In genomic region chr17:19650826-19651225, GRCh38 we compare ENCODE assay signal across 10 cellular contexts. TPM values are rescaled to one million over a fixed set of nuclear protein-coding genes. Genes with fewer than 3 reads are reported as not detected.
A peak's percentile ranks its signal among the peaks of the same experiment; 100 is the strongest.
DNase-seq lines count a peak whose midpoint lies in the region; ATAC-seq and TF ChIP-seq lines count a peak whose summit lies in the region.
"Had no signal": no experiment of that assay in that cellular context is flagged by ENCODE, and none has a peak within 500 bp of the region (broad histone marks: within the 10 kb centered on the region; RNA-seq: fewer than 3 reads in every experiment).

No MANE protein-coding gene starts in this region.

- H3K27me3 Mint-ChIP-seq in Calu3 (ENCODE audit: unreplicated experiment), result no peaks in the 10 kb centered on the region

- H3K4me3 ChIP-seq in esophagus squamous epithelium, result peak overlapping the region; percentile 67 to 95 (median 86)

- TF ChIP-seq CTCF in Calu3 (IDR thresholded peaks at IDR 0.05; ENCODE audit: unreplicated experiment) (no peak), esophagus squamous epithelium (IDR thresholded peaks at IDR 0.05) (no peak)

- no peaks in the 10 kb centered on the region for H3K9me3 Mint-ChIP-seq in Calu3 (ENCODE audit: low read depth, unreplicated experiment)
- H3K9me3 Mint-ChIP-seq: activated naive CD8-positive, alpha-beta T cell treated with anti-CD3 and anti-CD28 coated beads, Interleukin-2, amount 10 ng/mL, durations not matched to agents 7 days and 5 days had no signal

- DNase-seq in Calu3, result no peak
- DNase-seq in RKO (ENCODE audit: low spot score), result peak; percentile 24
- DNase-seq in esophagus squamous epithelium (lab: John Stamatoyannopoulos, UW), result no peak
- peak; percentile 33 for DNase-seq in renal cortical epithelial cell (ENCODE audit: low read depth)
- DNase-seq in head of caudate nucleus, result no peak
- DNase-seq in NCI-H748 (lab: John Stamatoyannopoulos, UW; ENCODE audit: unreplicated experiment), result no peak
- DNase-seq: activated naive CD8-positive, alpha-beta T cell treated with anti-CD3 and anti-CD28 coated beads, Interleukin-2, amount 10 ng/mL, durations not matched to agents 7 days and 5 days; NCI-H2081 treated with DMSO at 0.1 percent for 48 hours had no signal

- H3K4me3 Mint-ChIP-seq in Calu3 (ENCODE audit: low read depth, unreplicated experiment), result peak overlapping the region; percentile 75
- H3K4me3 Mint-ChIP-seq: activated naive CD8-positive, alpha-beta T cell treated with anti-CD3 and anti-CD28 coated beads, Interleukin-2, amount 10 ng/mL, durations not matched to agents 7 days and 5 days had no signal

- H3K9me3 ChIP-seq in esophagus squamous epithelium, result no peaks in the 10 kb centered on the region

- 45 to 48% methylated on average over 1 of the region's 1 CpG for WGBS in esophagus squamous epithelium, 2 donors

- no peak for ATAC-seq in HG02981 (IDR thresholded peaks at IDR 0.05; ENCODE audit: unreplicated experiment)
- ATAC-seq in HG03025 (IDR thresholded peaks at IDR 0.05; ENCODE audit: low FRiP score, unreplicated experiment), result no peak

- H3K27me3 ChIP-seq in esophagus squamous epithelium, result no peaks in the 10 kb centered on the region

- no TSS peak for BruUV-seq in Calu3 (replicated peaks; lab: Mats Ljungman, UMichigan)

- peaks cover 17 to 90% (median 42%) of the 10 kb centered on the region in 3 donors for H3K4me1 ChIP-seq in esophagus squamous epithelium

- H3K4me1 Mint-ChIP-seq in Calu3 (ENCODE audit: low read depth, unreplicated experiment), result peaks cover 37% of the 10 kb centered on the region

- no peak for TF ChIP-seq POLR2A in esophagus squamous epithelium (IDR thresholded peaks at IDR 0.05)

- H3K36me3 Mint-ChIP-seq in Calu3 (ENCODE audit: insufficient read depth, unreplicated experiment), result peaks cover 32% of the 10 kb centered on the region

- peaks cover 5 to 31% (median 10%) of the 10 kb centered on the region in 3 donors for H3K36me3 ChIP-seq in esophagus squamous epithelium

- intact Hi-C loops in Calu3 (cut with micrococcal nuclease; ENCODE audit: unreplicated experiment) (loop anchor here (10.0 kb wide), 1 partner anchor 94 kb away; the partner anchor contains the start of gene ALDH3A1), esophagus squamous epithelium (cut with DNase I) (no loop called here), head of caudate nucleus (cut with DNase I) (no loop called here)

- H3K27ac Mint-ChIP-seq in Calu3 (ENCODE audit: unreplicated experiment), result peak overlapping the region; percentile 36
- H3K27ac Mint-ChIP-seq: activated naive CD8-positive, alpha-beta T cell treated with anti-CD3 and anti-CD28 coated beads, Interleukin-2, amount 10 ng/mL, durations not matched to agents 7 days and 5 days had no signal

- peak overlapping the region; percentile 70 to 99 (median 95) for H3K27ac ChIP-seq in esophagus squamous epithelium

- CTCF ChIA-PET in Calu3 (lab: Charles Lee), result no interaction called here

RNA-seq across cellular contexts. Expression of gene ALDH3A2, which starts 2.3 kb away (rescaled TPM):
- total RNA-seq in Calu3 (2022) (32.4 and 38.0 TPM in 2 replicates), esophagus squamous epithelium (100 to 1,000 TPM; 169 to 351 (median 305) TPM), renal cortical epithelial cell (17.0 and 37.6 TPM in 2 replicates)

Comparison
In these comparisons a context has a peak if more than half of its experiments do, and no peak if none do; other contexts are left out.
1. DNase-seq: peak in RKO (single experiment) and renal cortical epithelial cell (single experiment); none in Calu3 (single experiment), esophagus squamous epithelium (single experiment), head of caudate nucleus (0 of 42) and NCI-H748 (single experiment).